In the genomic region with DNA sequence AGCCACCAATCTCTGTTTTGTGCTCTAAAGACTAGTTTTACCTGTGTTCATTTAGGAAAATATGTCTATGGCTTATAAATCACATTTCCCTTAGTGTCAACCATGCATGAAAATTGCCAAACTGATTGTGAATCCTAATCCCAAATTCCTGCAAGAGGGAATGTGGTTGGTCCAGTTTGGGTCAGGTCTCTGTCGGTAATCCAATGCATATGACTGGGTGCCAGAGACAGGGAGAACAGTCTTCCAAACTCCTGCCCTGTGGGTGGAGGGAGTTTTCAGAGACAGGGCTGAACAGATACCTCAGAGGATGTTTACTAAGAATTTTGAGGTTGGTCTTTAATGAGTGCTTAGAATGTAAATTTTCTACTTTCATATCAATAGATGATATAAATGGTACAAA, we compare ENCODE assay signal across 20 cellular contexts.
A peak's percentile ranks its signal among the peaks of the same experiment; 100 is the strongest.
DNase-seq lines count a peak whose midpoint lies in the region; ATAC-seq and TF ChIP-seq lines count a peak whose summit lies in the region.
"Had no signal": no experiment of that assay in that cellular context is flagged by ENCODE, and none has a peak within 500 bp of the region (broad histone marks: within the 10 kb centered on the region; RNA-seq: fewer than 3 reads in every experiment).

No MANE protein-coding gene starts in this region.

- H3K4me1 Mint-ChIP-seq in endodermal cell = peaks cover 7% of the 10 kb centered on the region
- H3K4me1 Mint-ChIP-seq in activated naive CD4-positive, alpha-beta T cell treated with anti-CD3 and anti-CD28 coated beads for 36 hours (ENCODE audit: low read depth) = no peaks in the 10 kb centered on the region

- H3K27ac ChIP-seq in endodermal cell (ENCODE audit: low read depth, low read length) = no peak overlapping the region
- H3K27ac ChIP-seq: 22Rv1, A549, C4-2B, GM23248 had no signal

- no peaks in the 10 kb centered on the region for H3K36me3 ChIP-seq in HAP-1 (replicated peaks)
- no peaks in the 10 kb centered on the region for H3K36me3 ChIP-seq in endodermal cell (ENCODE audit: control insufficient read depth, insufficient read depth, low read length)

- H3K27me3 ChIP-seq in HAP-1 (ENCODE audit: low read depth) = no peaks in the 10 kb centered on the region
- H3K27me3 ChIP-seq in endodermal cell (ENCODE audit: control insufficient read depth, insufficient read depth, low read length, poor library complexity, severe bottlenecking) = no peaks in the 10 kb centered on the region

- WGBS in endodermal cell (ENCODE audit: insufficient coverage in 1 of 2, insufficient read length in 1 of 2), 2 experiments = 73% methylated on average over 1 of the region's 1 CpG; no CpG with 5 or more reads in 1 of the 2 experiments

- no peak overlapping the region for H3K4me3 Mint-ChIP-seq in endodermal cell
- H3K4me3 Mint-ChIP-seq in activated naive CD4-positive, alpha-beta T cell treated with anti-CD3 and anti-CD28 coated beads for 36 hours = no peak overlapping the region
- H3K4me3 Mint-ChIP-seq: CD4-positive, alpha-beta T cell had no signal

- H3K9ac ChIP-seq in endodermal cell (ENCODE audit: extremely low read depth, low read length, poor library complexity, severe bottlenecking) = no peak overlapping the region
- H3K9ac ChIP-seq: GM23248 had no signal

- H3K36me3 Mint-ChIP-seq in endodermal cell (ENCODE audit: low read depth) = no peaks in the 10 kb centered on the region
- H3K36me3 Mint-ChIP-seq in activated naive CD4-positive, alpha-beta T cell treated with anti-CD3 and anti-CD28 coated beads for 36 hours (ENCODE audit: low read depth) = no peaks in the 10 kb centered on the region

- in situ Hi-C loops in HAP-1 (cut with MboI; ENCODE audit: low sequenced_read_pairs) = no loop called here

- no peak for TF ChIP-seq CTCF in endodermal cell (conservative IDR thresholded peaks at IDR 0.05)

- no peaks in the 10 kb centered on the region for H3K27me3 Mint-ChIP-seq in endodermal cell (ENCODE audit: insufficient read depth)
- H3K27me3 Mint-ChIP-seq in activated naive CD4-positive, alpha-beta T cell treated with anti-CD3 and anti-CD28 coated beads for 36 hours (ENCODE audit: low read depth) = no peaks in the 10 kb centered on the region
- H3K27me3 Mint-ChIP-seq: CD4-positive, alpha-beta T cell had no signal

- H3K4me1 ChIP-seq in HAP-1 = peaks cover 11% of the 10 kb centered on the region
- H3K4me1 ChIP-seq in endodermal cell (ENCODE audit: control insufficient read depth, insufficient read depth, low read length) = no peaks in the 10 kb centered on the region
- H3K4me1 ChIP-seq: A549 had no signal

- H3K4me3 ChIP-seq in HAP-1 (no peak overlapping the region), endodermal cell (ENCODE audit: low read length) (no peak overlapping the region)
- H3K4me3 ChIP-seq: A549, GM12878, GM23248, K562 had no signal

- intact Hi-C loops in activated naive CD4-positive, alpha-beta T cell treated with anti-CD3 and anti-CD28 coated beads for 36 hours (cut with micrococcal nuclease) = no loop called here

- no peaks in the 10 kb centered on the region for H3K9me3 ChIP-seq in HAP-1
- no peaks in the 10 kb centered on the region for H3K9me3 ChIP-seq in endodermal cell (ENCODE audit: control insufficient read depth, low read length)
- H3K9me3 ChIP-seq: A549 had no signal

- CTCF ChIA-PET in activated naive CD4-positive, alpha-beta T cell treated with anti-CD3 and anti-CD28 coated beads for 36 hours (lab: Charles Lee) = no interaction called here

- no peak overlapping the region for H3K27ac Mint-ChIP-seq in endodermal cell
- H3K27ac Mint-ChIP-seq in activated naive CD4-positive, alpha-beta T cell treated with anti-CD3 and anti-CD28 coated beads for 36 hours = no peak overlapping the region
- H3K27ac Mint-ChIP-seq: CD4-positive, alpha-beta T cell had no signal

- peak; percentile 49 for DNase-seq in ELF-1 (ENCODE audit: low read depth, low spot score)
- peak; percentile 47 to 52 for DNase-seq in HAP-1 (ENCODE audit: low spot score in 2 of 2)
- DNase-seq in endodermal cell = peak; percentile 49
- DNase-seq in iPS-NIHi11 (ENCODE audit: low spot score) = peak; percentile 14
- no peak for DNase-seq in foreskin melanocyte
- no peak for DNase-seq in T-helper 2 cell
- no peak for DNase-seq in activated naive CD4-positive, alpha-beta T cell treated with anti-CD3 and anti-CD28 coated beads for 36 hours
- DNase-seq: AML-193; CD4-positive, alpha-beta T cell; DMS153; DMS79; GM23248; HCEC 1CT; IMR-90 had no signal

- no peak for ATAC-seq in HG03159 (IDR thresholded peaks at IDR 0.05; ENCODE audit: unreplicated experiment)
- ATAC-seq: A549, GM12878, K562 had no signal

- no peaks in the 10 kb centered on the region for H3K9me3 Mint-ChIP-seq in endodermal cell
- H3K9me3 Mint-ChIP-seq in activated naive CD4-positive, alpha-beta T cell treated with anti-CD3 and anti-CD28 coated beads for 36 hours = no peaks in the 10 kb centered on the region

Comparison
In these comparisons a context has a peak if more than half of its experiments do, and no peak if none do; other contexts are left out.
1. DNase-seq: peak in ELF-1 (single experiment), HAP-1 (2 of 2), endodermal cell (single experiment) and iPS-NIHi11 (single experiment); none in foreskin melanocyte (single experiment), T-helper 2 cell (0 of 5) and activated naive CD4-positive, alpha-beta T cell treated with anti-CD3 and anti-CD28 coated beads for 36 hours (single experiment).